ENCODE assay signal across 11 cellular contexts in genomic region chr15:75049392-75049791, GRCh38.
DNase-seq lines count a peak whose midpoint lies in the region; ATAC-seq and TF ChIP-seq lines count a peak whose summit lies in the region.
"Had no signal": no experiment of that assay in that cellular context is flagged by ENCODE, and none has a peak within 500 bp of the region (broad histone marks: within the 10 kb centered on the region; RNA-seq: fewer than 3 reads in every experiment).

No MANE protein-coding gene starts in this region.

- peak; percentile 32 for DNase-seq in AG10803 (ENCODE audit: low read depth)
- DNase-seq in NCI-H2081 treated with DMSO at 0.1 percent for 48 hours (lab: John Stamatoyannopoulos, UW) = peak; percentile 39
- peak; percentile 72 for DNase-seq in fibroblast of pulmonary artery (ENCODE audit: low read depth)
- DNase-seq in nucleus accumbens (lab: John Stamatoyannopoulos, UW) = peak in 47 of 56 donors; percentile 11 to 86 (median 38)
- no peak for DNase-seq in DMS53 (lab: John Stamatoyannopoulos, UW)
- DNase-seq in activated T-cell treated with anti-CD3 and anti-CD28 coated beads, Interleukin-2, amount 50 U/mL, for 24 hours = no peak
- DNase-seq: activated CD8-positive, alpha-beta memory T cell treated with anti-CD3 and anti-CD28 coated beads, Interleukin-2, amount 50 U/mL, for 4 hours; Kasumi-1; T-helper 9 cell had no signal

- no peaks in the 10 kb centered on the region for H3K27me3 Mint-ChIP-seq in activated T-cell treated with anti-CD3 and anti-CD28 coated beads, Interleukin-2, amount 50 U/mL, for 24 hours

- no peaks in the 10 kb centered on the region for H3K9me3 Mint-ChIP-seq in activated T-cell treated with anti-CD3 and anti-CD28 coated beads, Interleukin-2, amount 50 U/mL, for 24 hours

- peaks cover 48% of the 10 kb centered on the region for H3K36me3 Mint-ChIP-seq in activated T-cell treated with anti-CD3 and anti-CD28 coated beads, Interleukin-2, amount 50 U/mL, for 24 hours (ENCODE audit: low read depth)

- H3K4me3 Mint-ChIP-seq in activated T-cell treated with anti-CD3 and anti-CD28 coated beads, Interleukin-2, amount 50 U/mL, for 24 hours = no peak overlapping the region

- no peak for TF ChIP-seq CTCF in AG10803 (conservative IDR thresholded peaks at IDR 0.05; ENCODE audit: low read length)
- no peak for TF ChIP-seq CTCF in fibroblast of pulmonary artery (IDR thresholded peaks at IDR 0.05; ENCODE audit: low read length, missing control alignments)

- H3K4me3 ChIP-seq in AG10803 (ENCODE audit: low read length) (no peak overlapping the region), fibroblast of pulmonary artery (replicated peaks; ENCODE audit: low read depth, low read length) (no peak overlapping the region)

- peaks cover 30% of the 10 kb centered on the region for H3K4me1 Mint-ChIP-seq in activated T-cell treated with anti-CD3 and anti-CD28 coated beads, Interleukin-2, amount 50 U/mL, for 24 hours (ENCODE audit: low read depth)

- ATAC-seq in HG03342 (IDR thresholded peaks at IDR 0.05; ENCODE audit: unreplicated experiment) (no peak), GM18520 (IDR thresholded peaks at IDR 0.05; ENCODE audit: unreplicated experiment) (no peak)

- H3K27ac Mint-ChIP-seq in activated T-cell treated with anti-CD3 and anti-CD28 coated beads, Interleukin-2, amount 50 U/mL, for 24 hours = no peak overlapping the region

Comparison
In these comparisons a context has a peak if more than half of its experiments do, and no peak if none do; other contexts are left out.
1. DNase-seq: peak in AG10803 (single experiment), NCI-H2081 treated with DMSO at 0.1 percent for 48 hours (single experiment), fibroblast of pulmonary artery (single experiment) and nucleus accumbens (47 of 56); none in DMS53 (single experiment) and activated T-cell treated with anti-CD3 and anti-CD28 coated beads, Interleukin-2, amount 50 U/mL, for 24 hours (single experiment).